ENCODE assay signal across 8 cellular contexts in the genomic region with DNA sequence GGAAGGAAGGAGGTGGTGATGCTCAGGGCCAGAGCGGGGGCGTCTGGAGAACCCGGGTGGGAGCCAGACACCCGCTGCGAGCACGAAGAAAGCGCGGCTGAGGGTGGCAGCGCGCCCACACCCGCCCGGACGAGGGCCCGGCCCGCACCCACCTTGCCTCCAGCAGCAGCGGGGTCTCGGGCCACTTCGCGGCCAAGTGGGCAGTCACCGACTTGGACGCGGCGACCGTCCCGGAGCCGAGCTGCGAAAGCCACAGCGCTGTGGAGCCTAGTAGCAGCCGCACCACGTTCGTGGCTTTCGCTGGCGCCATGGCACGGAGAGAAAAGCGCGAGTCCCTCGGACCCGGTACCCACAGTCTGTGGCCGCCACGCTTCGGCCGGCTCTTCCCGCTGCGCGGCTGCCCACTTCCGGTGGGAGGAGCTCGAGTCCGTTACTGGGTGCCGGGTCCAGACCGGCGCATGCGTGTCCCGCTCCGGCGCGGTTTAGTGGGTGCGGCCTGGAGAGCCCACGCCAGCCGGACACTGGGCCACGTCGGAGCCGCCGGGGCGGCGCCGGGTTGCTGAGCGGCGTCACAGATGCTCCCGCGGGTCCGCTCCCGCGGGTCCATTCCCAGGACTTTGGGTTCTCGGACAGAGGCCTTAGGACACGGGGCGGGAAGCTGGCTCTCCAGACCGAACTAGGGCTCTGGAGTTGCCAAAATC. TPM values are rescaled to one million over a fixed set of nuclear protein-coding genes. Genes with fewer than 3 reads are reported as not detected.
A peak's percentile ranks its signal among the peaks of the same experiment; 100 is the strongest.
DNase-seq lines count a peak whose midpoint lies in the region; ATAC-seq and TF ChIP-seq lines count a peak whose summit lies in the region.

A gene with protein sequence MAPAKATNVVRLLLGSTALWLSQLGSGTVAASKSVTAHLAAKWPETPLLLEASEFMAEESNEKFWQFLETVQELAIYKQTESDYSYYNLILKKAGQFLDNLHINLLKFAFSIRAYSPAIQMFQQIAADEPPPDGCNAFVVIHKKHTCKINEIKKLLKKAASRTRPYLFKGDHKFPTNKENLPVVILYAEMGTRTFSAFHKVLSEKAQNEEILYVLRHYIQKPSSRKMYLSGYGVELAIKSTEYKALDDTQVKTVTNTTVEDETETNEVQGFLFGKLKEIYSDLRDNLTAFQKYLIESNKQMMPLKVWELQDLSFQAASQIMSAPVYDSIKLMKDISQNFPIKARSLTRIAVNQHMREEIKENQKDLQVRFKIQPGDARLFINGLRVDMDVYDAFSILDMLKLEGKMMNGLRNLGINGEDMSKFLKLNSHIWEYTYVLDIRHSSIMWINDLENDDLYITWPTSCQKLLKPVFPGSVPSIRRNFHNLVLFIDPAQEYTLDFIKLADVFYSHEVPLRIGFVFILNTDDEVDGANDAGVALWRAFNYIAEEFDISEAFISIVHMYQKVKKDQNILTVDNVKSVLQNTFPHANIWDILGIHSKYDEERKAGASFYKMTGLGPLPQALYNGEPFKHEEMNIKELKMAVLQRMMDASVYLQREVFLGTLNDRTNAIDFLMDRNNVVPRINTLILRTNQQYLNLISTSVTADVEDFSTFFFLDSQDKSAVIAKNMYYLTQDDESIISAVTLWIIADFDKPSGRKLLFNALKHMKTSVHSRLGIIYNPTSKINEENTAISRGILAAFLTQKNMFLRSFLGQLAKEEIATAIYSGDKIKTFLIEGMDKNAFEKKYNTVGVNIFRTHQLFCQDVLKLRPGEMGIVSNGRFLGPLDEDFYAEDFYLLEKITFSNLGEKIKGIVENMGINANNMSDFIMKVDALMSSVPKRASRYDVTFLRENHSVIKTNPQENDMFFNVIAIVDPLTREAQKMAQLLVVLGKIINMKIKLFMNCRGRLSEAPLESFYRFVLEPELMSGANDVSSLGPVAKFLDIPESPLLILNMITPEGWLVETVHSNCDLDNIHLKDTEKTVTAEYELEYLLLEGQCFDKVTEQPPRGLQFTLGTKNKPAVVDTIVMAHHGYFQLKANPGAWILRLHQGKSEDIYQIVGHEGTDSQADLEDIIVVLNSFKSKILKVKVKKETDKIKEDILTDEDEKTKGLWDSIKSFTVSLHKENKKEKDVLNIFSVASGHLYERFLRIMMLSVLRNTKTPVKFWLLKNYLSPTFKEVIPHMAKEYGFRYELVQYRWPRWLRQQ (N-terminal part only) (minus strand): TSS at position 399 of the 701 bp plus-strand sequence. CDS start 89 bp downstream, at position 310.

- ATAC-seq in GM18873 (IDR thresholded peaks at IDR 0.05; ENCODE audit: low FRiP score, unreplicated experiment) (peak; percentile 95), HG03064 (IDR thresholded peaks at IDR 0.05; ENCODE audit: low read depth, unreplicated experiment) (peak; percentile 99)

- H3K27ac Mint-ChIP-seq in type B pancreatic cell: peak within 1 kb of the TSS; percentile 92

- H3K4me3 Mint-ChIP-seq in type B pancreatic cell: peak within 1 kb of the TSS; percentile 98

- peaks cover 6% of the 10 kb centered on the region for H3K4me1 Mint-ChIP-seq in type B pancreatic cell (ENCODE audit: unreplicated experiment)

- no peaks in the 10 kb centered on the region for H3K27me3 Mint-ChIP-seq in type B pancreatic cell

- DNase-seq in CD1c-positive myeloid dendritic cell (ENCODE audit: extremely low spot score): peak; percentile 94
- DNase-seq in NCI-H2107 (lab: John Stamatoyannopoulos, UW): peak; percentile 32
- DNase-seq in WERI-Rb-1: peak; percentile 99
- peak; percentile 94 for DNase-seq in fibroblast of mammary gland (ENCODE audit: low read depth)
- DNase-seq in type B pancreatic cell (ENCODE audit: extremely low spot score, unreplicated experiment): peak; percentile 90

- H3K4me1 ChIP-seq in muscle layer of colon (ENCODE audit: insufficient read depth, low read length): peaks cover 7% of the 10 kb centered on the region

- peaks cover 8% of the 10 kb centered on the region for H3K36me3 Mint-ChIP-seq in type B pancreatic cell

- peaks cover 5% of the 10 kb centered on the region; the same call in 1 of the 2 replicates for H3K36me3 ChIP-seq in WERI-Rb-1
- no peaks in the 10 kb centered on the region for H3K36me3 ChIP-seq in muscle layer of colon (ENCODE audit: insufficient read depth, low read length)

- H3K4me3 ChIP-seq in WERI-Rb-1 (ENCODE audit: low read depth, low read length): peak within 1 kb of the TSS; percentile 93
- peak within 1 kb of the TSS; percentile 87 for H3K4me3 ChIP-seq in fibroblast of mammary gland (ENCODE audit: control insufficient read depth, low read depth, low read length)
- peak within 1 kb of the TSS; percentile 77 to 94 for H3K4me3 ChIP-seq in muscle layer of colon (ENCODE audit: low read depth in 1 of 2, low read length in 2 of 2)

- H3K27ac ChIP-seq in WERI-Rb-1 (peak within 1 kb of the TSS; percentile 69), muscle layer of colon (ENCODE audit: low read depth, low read length) (peak within 1 kb of the TSS; percentile 75)

- H3K9ac ChIP-seq in muscle layer of colon (ENCODE audit: low read length): peak within 1 kb of the TSS; percentile 58

- H3K27me3 ChIP-seq in WERI-Rb-1 (ENCODE audit: insufficient read depth, low read depth, severe bottlenecking) (peaks cover 2% of the 10 kb centered on the region), muscle layer of colon (ENCODE audit: control insufficient read depth in 1 of 2, insufficient read depth in 2 of 2, low read length in 2 of 2) (no peaks in the 10 kb centered on the region)

- no peaks in the 10 kb centered on the region for H3K9me3 Mint-ChIP-seq in type B pancreatic cell

- H3K9me3 ChIP-seq in WERI-Rb-1 (ENCODE audit: severe bottlenecking): no peaks in the 10 kb centered on the region
- no peaks in the 10 kb centered on the region for H3K9me3 ChIP-seq in muscle layer of colon (ENCODE audit: low read length)

- TF ChIP-seq CTCF in WERI-Rb-1 (IDR thresholded peaks at IDR 0.05; ENCODE audit: low read depth, low read length) (no peak; the same call in 1 of the 2 replicates), fibroblast of mammary gland (conservative IDR thresholded peaks at IDR 0.05; ENCODE audit: control insufficient read depth, insufficient read depth, low read depth, low read length) (no peak), type B pancreatic cell (conservative IDR thresholded peaks at IDR 0.05) (no peak)

RNA-seq across cellular contexts. Expression of the gene that starts here (rescaled TPM):
- total RNA-seq in type B pancreatic cell (ENCODE audit: low replicate concordance): 20.8 and 38.5 TPM in 2 replicates

Comparison
In these comparisons a context has a peak if more than half of its experiments do, and no peak if none do; other contexts are left out.
1. Peak in every context shown above with its lines: DNase-seq, ATAC-seq, H3K4me3 ChIP-seq and H3K27ac ChIP-seq.
2. DNase-seq: peak in every context shown above with its lines; median percentile 99 in WERI-Rb-1; 94 in CD1c-positive myeloid dendritic cell; 94 in fibroblast of mammary gland; 90 in type B pancreatic cell; 32 in NCI-H2107.